Comparison of ENCODE assay signal across 9 cellular contexts in genomic region chr10:74244097-74244685, GRCh38.
DNase-seq lines count a peak whose midpoint lies in the region; TF ChIP-seq lines count a peak whose summit lies in the region.
"Had no signal": no experiment of that assay in that cellular context is flagged by ENCODE, and none has a peak within 500 bp of the region (broad histone marks: within the 10 kb centered on the region; RNA-seq: fewer than 3 reads in every experiment).

No MANE protein-coding gene starts in this region.

- peaks cover 31% of the 10 kb centered on the region for H3K4me1 Mint-ChIP-seq in mesothelial cell of epicardium

- no peak for TF ChIP-seq POLR2A in breast epithelium (IDR thresholded peaks at IDR 0.05)

- H3K4me3 ChIP-seq in breast epithelium = no peak overlapping the region

- H3K4me1 ChIP-seq in breast epithelium = no peaks in the 10 kb centered on the region

- peak; percentile 22 for DNase-seq in stimulated activated CD4-positive, alpha-beta T cell treated with anti-CD3 and anti-CD28 coated beads, Interleukin-4, amount 100 ng/mL, for 24 hours
- no peak for DNase-seq in stimulated activated CD4-positive, alpha-beta T cell treated with anti-CD3 and anti-CD28 coated beads, Interleukin-1b, Interleukin-23, amount 100 ng/mL, for 48 hours
- peak; percentile 5 for DNase-seq in NCI-H1092 treated with DMSO at 0.1 percent for 48 hours (lab: John Stamatoyannopoulos, UW)
- no peak for DNase-seq in breast epithelium (ENCODE audit: low spot score in 2 of 2)
- DNase-seq in mesothelial cell of epicardium (ENCODE audit: low spot score in 2 of 2, unreplicated experiment in 2 of 2) = no peak
- DNase-seq in NCI-H226 = no peak
- no peak for DNase-seq in mucosa of gallbladder (ENCODE audit: low spot score)
- DNase-seq in AG08395 (ENCODE audit: low spot score) = no peak

- no peak overlapping the region for H3K27ac ChIP-seq in breast epithelium

- intact Hi-C loops in breast epithelium (cut with DNase I; ENCODE audit: low total_unique reads) = no loop called here

- H3K27me3 ChIP-seq in breast epithelium = no peaks in the 10 kb centered on the region

- H3K36me3 Mint-ChIP-seq in mesothelial cell of epicardium = peaks cover 12% of the 10 kb centered on the region

- H3K27ac Mint-ChIP-seq in mesothelial cell of epicardium = no peak overlapping the region
- H3K27ac Mint-ChIP-seq: stimulated activated naive CD8-positive, alpha-beta T cell treated with anti-CD3 and anti-CD28 coated beads, Interleukin-15, Interleukin-2, amounts not matched to agents 100 ng/mL and 50 ng/mL, for 24 hours had no signal

- H3K27me3 Mint-ChIP-seq in mesothelial cell of epicardium (ENCODE audit: low read depth) = no peaks in the 10 kb centered on the region
- H3K27me3 Mint-ChIP-seq: stimulated activated naive CD8-positive, alpha-beta T cell treated with anti-CD3 and anti-CD28 coated beads, Interleukin-15, Interleukin-2, amounts not matched to agents 100 ng/mL and 50 ng/mL, for 24 hours had no signal

- no peaks in the 10 kb centered on the region for H3K9me3 Mint-ChIP-seq in mesothelial cell of epicardium
- H3K9me3 Mint-ChIP-seq: stimulated activated naive CD8-positive, alpha-beta T cell treated with anti-CD3 and anti-CD28 coated beads, Interleukin-15, Interleukin-2, amounts not matched to agents 100 ng/mL and 50 ng/mL, for 24 hours had no signal

- TF ChIP-seq CTCF in breast epithelium (IDR thresholded peaks at IDR 0.05) (peak; percentile 24 to 48 (median 38)), mesothelial cell of epicardium (IDR thresholded peaks at IDR 0.05; ENCODE audit: unreplicated experiment) (peak; percentile 82)

- no peaks in the 10 kb centered on the region for H3K36me3 ChIP-seq in breast epithelium

- no peaks in the 10 kb centered on the region for H3K9me3 ChIP-seq in breast epithelium

- H3K4me3 Mint-ChIP-seq in mesothelial cell of epicardium = no peak overlapping the region
- H3K4me3 Mint-ChIP-seq: stimulated activated naive CD8-positive, alpha-beta T cell treated with anti-CD3 and anti-CD28 coated beads, Interleukin-15, Interleukin-2, amounts not matched to agents 100 ng/mL and 50 ng/mL, for 24 hours had no signal

Comparison
In these comparisons a context has a peak if more than half of its experiments do, and no peak if none do; other contexts are left out.
1. DNase-seq: peak in stimulated activated CD4-positive, alpha-beta T cell treated with anti-CD3 and anti-CD28 coated beads, Interleukin-4, amount 100 ng/mL, for 24 hours (single experiment) and NCI-H1092 treated with DMSO at 0.1 percent for 48 hours (single experiment); none in stimulated activated CD4-positive, alpha-beta T cell treated with anti-CD3 and anti-CD28 coated beads, Interleukin-1b, Interleukin-23, amount 100 ng/mL, for 48 hours (single experiment), breast epithelium (0 of 2), mesothelial cell of epicardium (0 of 2), NCI-H226 (single experiment), mucosa of gallbladder (single experiment) and AG08395 (single experiment).